In genomic region chr1:18225236-18225904, GRCh38 we compare ENCODE assay signal across 26 cellular contexts.
DNase-seq lines count a peak whose midpoint lies in the region; ATAC-seq, FAIRE-seq and TF ChIP-seq lines count a peak whose summit lies in the region.
"Had no signal": no experiment of that assay in that cellular context is flagged by ENCODE, and none has a peak within 500 bp of the region (broad histone marks: within the 10 kb centered on the region; RNA-seq: fewer than 3 reads in every experiment).

No MANE protein-coding gene starts in this region.

- no peak overlapping the region for H3K56ac ChIP-seq in H1 (replicated peaks; ENCODE audit: insufficient read length, low read depth, low read length)

- H4K91ac ChIP-seq in H1 (replicated peaks; ENCODE audit: insufficient read length, low read length) = no peak overlapping the region

- H3K9me2 ChIP-seq in PC-9 (ENCODE audit: insufficient read depth) = no peaks in the 10 kb centered on the region
- H3K9me2 ChIP-seq in Karpas-422 (replicated peaks; ENCODE audit: insufficient read depth, low read length) = no peaks in the 10 kb centered on the region

- H2AFZ ChIP-seq in H1 (ENCODE audit: low read length) = no peak overlapping the region
- H2AFZ ChIP-seq in PC-9 = no peak overlapping the region
- H2AFZ ChIP-seq in Karpas-422 (ENCODE audit: low read length) = no peak overlapping the region

- H3K23me2 ChIP-seq in H1 (ENCODE audit: low read depth, low read length) = no peaks in the 10 kb centered on the region

- H3K36me3 ChIP-seq in H1 (ENCODE audit: control insufficient read depth in 2 of 4, insufficient read depth in 4 of 4, low read length in 3 of 4) (no peaks in the 10 kb centered on the region), PC-9 (ENCODE audit: low read depth) (no peaks in the 10 kb centered on the region), Karpas-422 (ENCODE audit: insufficient read depth, low read length) (no peaks in the 10 kb centered on the region)
- H3K36me3 ChIP-seq: BE2C had no signal

- H3K27ac ChIP-seq in H1 (ENCODE audit: low read depth, low read length) (no peak overlapping the region), caudate nucleus (ENCODE audit: low read depth, low read length) (no peak overlapping the region), PC-9 (no peak overlapping the region), Karpas-422 (ENCODE audit: low read length) (no peak overlapping the region)
- H3K27ac ChIP-seq: A549, HL-60, SK-N-MC had no signal

- CTCF ChIA-PET in H1 (lab: Charles Lee; ENCODE audit: partially characterized antibody) = interaction anchor here (0.5 to 11.5 kb wide), 5 partner anchors 9 to 309 kb away, joined by 3 to 67 read pairs (median 3); no protein-coding TSS in a partner anchor
- CTCF ChIA-PET in PC-9 (lab: Charles Lee) = no interaction called here

- POLR2A ChIA-PET in H1 (lab: Charles Lee; ENCODE audit: partially characterized antibody) (interaction anchor here (0.7 kb wide), 1 partner anchor 38 kb away, joined by 3 read pairs; no protein-coding TSS in a partner anchor), PC-9 (lab: Charles Lee; ENCODE audit: unreplicated experiment) (no interaction called here)

- no peaks in the 10 kb centered on the region for H3K79me2 ChIP-seq in H1 (ENCODE audit: control insufficient read depth in 1 of 2, insufficient read depth in 2 of 2, low read length in 2 of 2)
- H3K79me2 ChIP-seq in PC-9 (ENCODE audit: low read depth) = no peaks in the 10 kb centered on the region
- H3K79me2 ChIP-seq in Karpas-422 (ENCODE audit: low read length) = no peaks in the 10 kb centered on the region

- H3K27me3 ChIP-seq in H1 (replicated peaks in 1 of 4; ENCODE audit: control insufficient read depth in 3 of 4, extremely low read depth in 1 of 4, insufficient read depth in 3 of 4, low read length in 3 of 4) (no peaks in the 10 kb centered on the region), PC-9 (ENCODE audit: insufficient read depth, low read depth) (peaks cover 54% of the 10 kb centered on the region), Karpas-422 (ENCODE audit: low read length) (no peaks in the 10 kb centered on the region)
- H3K27me3 ChIP-seq: BE2C had no signal

- H2BK5ac ChIP-seq in H1 (ENCODE audit: low read depth, low read length) = 0 out of 2 replicates have a peak overlapping the region, but pooled peaks have one; percentile 52

- no peak for TF ChIP-seq RAD21 in H1 (IDR thresholded peaks at IDR 0.05 in 1 of 2, conservative IDR thresholded peaks at IDR 0.05 in 1 of 2; ENCODE audit: low read depth in 2 of 2, low read length in 2 of 2)

- FAIRE-seq in D721Med (lab: Jason Lieb, UNC) (no peak), H1 (lab: Jason Lieb, UNC) (no peak)
- FAIRE-seq: A549, G401.6, GM12892 had no signal

- TF ChIP-seq POLR2A in H1 (IDR thresholded peaks at IDR 0.05; ENCODE audit: control extremely low read depth in 1 of 2, low read depth in 2 of 2, low read length in 2 of 2) = no peak

- no TSS peak for BruUV-seq in PC-9 (replicated peaks; lab: Mats Ljungman, UMichigan)

- no peaks in the 10 kb centered on the region for H3F3A ChIP-seq in PC-9 (ENCODE audit: insufficient read depth, low read depth)

- TF ChIP-seq CTCF in D721Med (IDR thresholded peaks at IDR 0.05; ENCODE audit: insufficient read depth, missing control alignments) (no peak), H1 (IDR thresholded peaks at IDR 0.05; ENCODE audit: control extremely low read depth in 1 of 3, insufficient read depth in 1 of 3, low read depth in 1 of 3, low read length in 3 of 3) (no peak), PC-9 (conservative IDR thresholded peaks at IDR 0.05) (no peak)

- no peak overlapping the region for H4K8ac ChIP-seq in H1 (ENCODE audit: extremely low read depth, insufficient read depth, low read length)

- H3K9ac ChIP-seq in H1 (replicated peaks in 1 of 4; ENCODE audit: extremely low read depth in 1 of 4, low read depth in 3 of 4, low read length in 3 of 4) = no peak overlapping the region
- H3K9ac ChIP-seq in Karpas-422 (ENCODE audit: low read length) = no peak overlapping the region

- DNase-seq in D721Med (ENCODE audit: insufficient read length, low spot score) (peak; percentile 23), NCI-H1694 (lab: John Stamatoyannopoulos, UW) (peak; percentile 87), NCI-H524 treated with DMSO at 0.1 percent for 48 hours (lab: John Stamatoyannopoulos, UW) (peak; percentile 92), H1 (ENCODE audit: low read depth in 1 of 2, low spot score in 2 of 2) (no peak), caudate nucleus (lab: John Stamatoyannopoulos, UW) (no peak), PC-9 (no peak), Karpas-422 (no peak), Right ventricle myocardium inferior (ENCODE audit: missing footprints) (no peak)
- DNase-seq: BE2C; CD4-positive, CD25-positive, alpha-beta regulatory T cell; DMS153; GOT3; KBM-7; NCI-H1105 treated with DMSO at 0.1 percent for 48 hours; NCI-H187; NCI-H774; OCI-M1; SHP77 treated with DMSO at 0.1 percent for 48 hours; SW 1271; T-helper 17 cell had no signal

- H3K9me3 ChIP-seq in H1 (ENCODE audit: insufficient read depth in 2 of 2, low read depth in 1 of 2, low read length in 1 of 2) = no peaks in the 10 kb centered on the region
- no peaks in the 10 kb centered on the region for H3K9me3 ChIP-seq in PC-9 (ENCODE audit: insufficient read depth, low read depth)
- H3K9me3 ChIP-seq in Karpas-422 (ENCODE audit: low read length) = no peaks in the 10 kb centered on the region
- H3K9me3 ChIP-seq: A549, BE2C had no signal

- H4K5ac ChIP-seq in H1 (ENCODE audit: insufficient read length, low read depth, low read length) = no peak overlapping the region

- H3K4me3 ChIP-seq in H1 (ENCODE audit: extremely low read depth in 1 of 4, insufficient read depth in 2 of 4, low read depth in 3 of 4, low read length in 4 of 4) (no peak overlapping the region), PC-9 (no peak overlapping the region), Karpas-422 (ENCODE audit: low read length) (no peak overlapping the region)
- H3K4me3 ChIP-seq: A549, SK-N-MC had no signal

- 0 out of 2 replicates have a peak overlapping the region, but pooled peaks have one; percentile 9 for H2AK5ac ChIP-seq in H1 (ENCODE audit: low read depth, low read length)

- H3K18ac ChIP-seq in H1 (ENCODE audit: extremely low read depth, low read length) = no peak overlapping the region

- no peak overlapping the region for H3K23ac ChIP-seq in H1 (ENCODE audit: insufficient read length)

- intact Hi-C loops in PC-9 (cut with micrococcal nuclease; ENCODE audit: unreplicated experiment) = no loop called here
- intact Hi-C loops in Right ventricle myocardium inferior (cut with DNase I) = no loop called here

- no peak overlapping the region for H3K4ac ChIP-seq in H1 (replicated peaks; ENCODE audit: insufficient read length, low read depth, low read length)

- H3K4me2 ChIP-seq in H1 (ENCODE audit: insufficient read depth in 1 of 2, low read depth in 2 of 2, low read length in 2 of 2) (no peak overlapping the region), PC-9 (no peak overlapping the region), Karpas-422 (ENCODE audit: low read depth, low read length, poor library complexity, severe bottlenecking) (no peak overlapping the region)
- H3K4me2 ChIP-seq: A549 had no signal

- no peaks in the 10 kb centered on the region for H4K20me1 ChIP-seq in H1 (replicated peaks in 1 of 2; ENCODE audit: control insufficient read depth in 1 of 2, insufficient read depth in 2 of 2, low read length in 2 of 2)
- no peaks in the 10 kb centered on the region for H4K20me1 ChIP-seq in PC-9 (ENCODE audit: insufficient read depth)
- H4K20me1 ChIP-seq in Karpas-422 (ENCODE audit: insufficient read depth, low read depth, low read length) = no peaks in the 10 kb centered on the region

- peak overlapping the region; percentile 77; the same call in 1 of the 2 replicates for H2BK15ac ChIP-seq in H1 (ENCODE audit: low read length)

- TF ChIP-seq EP300 in H1 (IDR thresholded peaks at IDR 0.05; ENCODE audit: borderline replicate concordance in 1 of 2, low read depth in 2 of 2, low read length in 2 of 2) = no peak

- no peak for ATAC-seq in Right ventricle myocardium inferior
- ATAC-seq: A549, HCT116, T-helper 17 cell had no signal

- no peaks in the 10 kb centered on the region for H3K79me1 ChIP-seq in H1 (ENCODE audit: low read depth, low read length)

- H3K4me1 ChIP-seq in H1 (replicated peaks in 1 of 4; ENCODE audit: control insufficient read depth in 3 of 4, insufficient read depth in 4 of 4, low read length in 3 of 4) = no peaks in the 10 kb centered on the region
- no peaks in the 10 kb centered on the region for H3K4me1 ChIP-seq in PC-9 (replicated peaks; ENCODE audit: insufficient read depth)
- H3K4me1 ChIP-seq in Karpas-422 (ENCODE audit: low read length) = no peaks in the 10 kb centered on the region
- H3K4me1 ChIP-seq: A549, BE2C had no signal

- WGBS in H1 (ENCODE audit: extremely low coverage in 1 of 2, insufficient coverage in 1 of 2, insufficient read length in 1 of 2, insufficient replicate concordance in 2 of 2, low coverage in 1 of 2, low lambda C conversion rate in 2 of 2, missing lambda C conversion rate in 1 of 2), 2 experiments = 86% methylated on average over 9 of the region's 9 CpGs; no CpG with 5 or more reads in 1 of the 2 experiments

- H3K14ac ChIP-seq in H1 (ENCODE audit: insufficient read length) = no peak overlapping the region

- H2BK20ac ChIP-seq in H1 (ENCODE audit: low read length) = no peak overlapping the region

- H2BK120ac ChIP-seq in H1 (replicated peaks; ENCODE audit: low read depth, low read length) = no peak overlapping the region

- peak overlapping the region; percentile 60; the same call in 1 of the 2 replicates for H2BK12ac ChIP-seq in H1 (ENCODE audit: low read depth, low read length)

TF ChIP-seq in H1, 55 proteins besides CTCF, POLR2A, EP300 and RAD21 (continues in another document):
- TF ChIP-seq BRCA1 (IDR thresholded peaks at IDR 0.05; ENCODE audit: low read depth, low read length) (no peak), USF2 (IDR thresholded peaks at IDR 0.05; ENCODE audit: low read length) (no peak), HDAC6 (IDR thresholded peaks at IDR 0.05; ENCODE audit: low read depth, low read length) (no peak), TAF1 (IDR thresholded peaks at IDR 0.05; ENCODE audit: low read depth, low read length) (no peak), CBX8 (IDR thresholded peaks at IDR 0.05; ENCODE audit: borderline replicate concordance, low read depth, low read length) (no peak), EGR1 (IDR thresholded peaks at IDR 0.05; ENCODE audit: borderline replicate concordance, low read depth, low read length) (no peak), RNF2 (IDR thresholded peaks at IDR 0.05; ENCODE audit: borderline replicate concordance, low read depth, low read length, missing control alignments, poor library complexity, severe bottlenecking) (no peak), CBX5 (IDR thresholded peaks at IDR 0.05; ENCODE audit: low read depth, low read length) (no peak)

Comparison
In these comparisons a context has a peak if more than half of its experiments do, and no peak if none do; other contexts are left out.
1. DNase-seq: peak in D721Med (single experiment), NCI-H1694 (single experiment) and NCI-H524 treated with DMSO at 0.1 percent for 48 hours (single experiment); none in H1 (0 of 2), caudate nucleus (0 of 61), PC-9 (0 of 2), Karpas-422 (single experiment) and Right ventricle myocardium inferior (single experiment).